In genomic region chr1:24535021-24535424, GRCh38 we compare ENCODE assay signal across 8 cellular contexts. TPM values are rescaled to one million over a fixed set of nuclear protein-coding genes. Genes with fewer than 3 reads are reported as not detected.
A peak's percentile ranks its signal among the peaks of the same experiment; 100 is the strongest.
DNase-seq lines count a peak whose midpoint lies in the region; ATAC-seq and TF ChIP-seq lines count a peak whose summit lies in the region.

No MANE protein-coding gene starts in this region.

- peak overlapping the region; percentile 96 for H3K27ac ChIP-seq in effector memory CD4-positive, alpha-beta T cell (ENCODE audit: insufficient read depth, low read length, poor library complexity, severe bottlenecking)
- no peak overlapping the region for H3K27ac ChIP-seq in PC-9

- no peaks in the 10 kb centered on the region for H3K27me3 ChIP-seq in H7 (ENCODE audit: control insufficient read depth, insufficient read depth, low read length)
- H3K27me3 ChIP-seq in effector memory CD4-positive, alpha-beta T cell (replicated peaks; ENCODE audit: control insufficient read depth, insufficient read depth, low read length, poor library complexity, severe bottlenecking): no peaks in the 10 kb centered on the region
- no peaks in the 10 kb centered on the region for H3K27me3 ChIP-seq in PC-9 (ENCODE audit: insufficient read depth, low read depth)

- no peaks in the 10 kb centered on the region for H3K9me3 ChIP-seq in effector memory CD4-positive, alpha-beta T cell (ENCODE audit: control insufficient read depth, low read length)
- H3K9me3 ChIP-seq in PC-9 (ENCODE audit: insufficient read depth, low read depth): no peaks in the 10 kb centered on the region

- POLR2A ChIA-PET in PC-9 (lab: Charles Lee; ENCODE audit: unreplicated experiment): interaction anchor here (0.6 kb wide), 1 partner anchor 16 kb away, joined by 3 read pairs; no protein-coding TSS in a partner anchor

- intact Hi-C loops in PC-9 (cut with micrococcal nuclease; ENCODE audit: unreplicated experiment): no loop called here

- no peak for TF ChIP-seq CTCF in PC-9 (conservative IDR thresholded peaks at IDR 0.05)

- H3K79me2 ChIP-seq in PC-9 (ENCODE audit: low read depth): no peaks in the 10 kb centered on the region

- no peak overlapping the region for H3K4me3 ChIP-seq in H7 (ENCODE audit: insufficient read depth, low read depth, low read length)
- H3K4me3 ChIP-seq in effector memory CD4-positive, alpha-beta T cell (ENCODE audit: insufficient read depth, low read depth, low read length, poor library complexity, severe bottlenecking): peak overlapping the region; percentile 48
- no peak overlapping the region for H3K4me3 ChIP-seq in PC-9

- no peaks in the 10 kb centered on the region for H3F3A ChIP-seq in PC-9 (ENCODE audit: insufficient read depth, low read depth)

- no TSS peak for BruUV-seq in PC-9 (replicated peaks; lab: Mats Ljungman, UMichigan)

- H3K9me2 ChIP-seq in PC-9 (ENCODE audit: insufficient read depth): no peaks in the 10 kb centered on the region

- ATAC-seq in GM19023 (IDR thresholded peaks at IDR 0.05; ENCODE audit: unreplicated experiment): no peak

- no peak overlapping the region for H2AFZ ChIP-seq in PC-9

- peaks cover 28% of the 10 kb centered on the region for H3K4me1 ChIP-seq in effector memory CD4-positive, alpha-beta T cell (ENCODE audit: control insufficient read depth, insufficient read depth, low read length, poor library complexity, severe bottlenecking)
- H3K4me1 ChIP-seq in PC-9 (replicated peaks; ENCODE audit: insufficient read depth): 0 out of 2 replicates have a peak, but pooled peaks cover 5% of the 10 kb centered on the region

- H4K20me1 ChIP-seq in PC-9 (ENCODE audit: insufficient read depth): no peaks in the 10 kb centered on the region

- H3K36me3 ChIP-seq in H7 (replicated peaks; ENCODE audit: control insufficient read depth, insufficient read depth, low read length): no peaks in the 10 kb centered on the region; the same call in 1 of the 2 replicates
- peaks cover 16% of the 10 kb centered on the region for H3K36me3 ChIP-seq in effector memory CD4-positive, alpha-beta T cell (ENCODE audit: control insufficient read depth, insufficient read depth, low read length)
- H3K36me3 ChIP-seq in PC-9 (ENCODE audit: low read depth): no peaks in the 10 kb centered on the region

- no peak overlapping the region for H3K4me2 ChIP-seq in PC-9

- CTCF ChIA-PET in PC-9 (lab: Charles Lee): no interaction called here

- peak; percentile 59 for DNase-seq in H7
- peak; percentile 64 for DNase-seq in activated CD4-positive, alpha-beta T cell treated with anti-CD3 and anti-CD28 coated beads for 1 hour
- peak; percentile 69 to 72 (median 70) for DNase-seq in effector memory CD4-positive, alpha-beta T cell
- DNase-seq in stimulated activated CD8-positive, alpha-beta memory T cell treated with anti-CD3 and anti-CD28 coated beads, Interleukin-4, amount 100 ng/mL, for 24 hours (ENCODE audit: low read depth): peak; percentile 54
- DNase-seq in SK-N-DZ (ENCODE audit: low spot score): no peak
- DNase-seq in HuH-7.5 (ENCODE audit: low spot score): no peak
- DNase-seq in PC-9: no peak

RNA-seq across cellular contexts. Expression of gene NCMAP, which starts 20.9 kb away (rescaled TPM):
- total RNA-seq in H7 (2014; rRNA removed; shearing (Covaris generic)): 0.10 and 0.11 TPM in 2 replicates
- polyA plus RNA-seq in SK-N-DZ (2014; cell fraction: cytosol; rRNA removed): not detected in 2 replicates
- not detected in 2 replicates for polyA plus RNA-seq in SK-N-DZ (2014; cell fraction: nucleus; rRNA removed)
- 0.20 and 0.50 TPM in 2 replicates for total RNA-seq in PC-9 (2021)

RNA-seq across cellular contexts. Expression of gene RCAN3, which starts 32.4 kb away (rescaled TPM):
- 29.3 and 31.7 TPM in 2 replicates for total RNA-seq in H7 (2014; rRNA removed; shearing (Covaris generic))
- 0.06 and 0.16 TPM in 2 replicates for polyA plus RNA-seq in SK-N-DZ (2014; cell fraction: cytosol; rRNA removed)
- not detected in 2 replicates for polyA plus RNA-seq in SK-N-DZ (2014; cell fraction: nucleus; rRNA removed)
- 21.9 and 27.4 TPM in 2 replicates for total RNA-seq in PC-9 (2021)

Comparison
In these comparisons a context has a peak if more than half of its experiments do, and no peak if none do; other contexts are left out.
1. DNase-seq: peak in H7 (single experiment), activated CD4-positive, alpha-beta T cell treated with anti-CD3 and anti-CD28 coated beads for 1 hour (single experiment), effector memory CD4-positive, alpha-beta T cell (3 of 3) and stimulated activated CD8-positive, alpha-beta memory T cell treated with anti-CD3 and anti-CD28 coated beads, Interleukin-4, amount 100 ng/mL, for 24 hours (single experiment); none in SK-N-DZ (single experiment), HuH-7.5 (single experiment) and PC-9 (0 of 2).